8 cellular contexts compared by ENCODE assay signal in genomic region chr19:2494447-2495129, GRCh38. TPM values are rescaled to one million over a fixed set of nuclear protein-coding genes. Genes with fewer than 3 reads are reported as not detected.
A peak's percentile ranks its signal among the peaks of the same experiment; 100 is the strongest.
DNase-seq lines count a peak whose midpoint lies in the region; ATAC-seq and TF ChIP-seq lines count a peak whose summit lies in the region.

No MANE protein-coding gene starts in this region.

- DNase-seq in AG08395 (ENCODE audit: low spot score): peak; percentile 79
- DNase-seq in RPMI8226: peak; percentile 74
- peak; percentile 54 for DNase-seq in activated naive CD8-positive, alpha-beta T cell treated with anti-CD3 and anti-CD28 coated beads, Interleukin-2, amount 50 U/mL, for 24 hours
- DNase-seq in cardiac muscle cell (ENCODE audit: low read depth in 1 of 2, low spot score in 1 of 2): peak; percentile 64 to 88
- peak; percentile 55 for DNase-seq in occipital lobe (lab: John Stamatoyannopoulos, UW)

- H3K9me3 Mint-ChIP-seq in activated naive CD8-positive, alpha-beta T cell treated with anti-CD3 and anti-CD28 coated beads, Interleukin-2, amount 50 U/mL, for 24 hours: no peaks in the 10 kb centered on the region

- peaks cover 22% of the 10 kb centered on the region for H3K4me1 ChIP-seq in cardiac muscle cell (ENCODE audit: low read depth)

- peaks cover 34% of the 10 kb centered on the region for H3K4me1 Mint-ChIP-seq in activated naive CD8-positive, alpha-beta T cell treated with anti-CD3 and anti-CD28 coated beads, Interleukin-2, amount 50 U/mL, for 24 hours

- no peaks in the 10 kb centered on the region for H3K9me3 ChIP-seq in cardiac muscle cell (ENCODE audit: low read depth)

- peak; percentile 61 for ATAC-seq in GM19397 (IDR thresholded peaks at IDR 0.05; ENCODE audit: unreplicated experiment)
- ATAC-seq in activated naive CD8-positive, alpha-beta T cell treated with anti-CD3 and anti-CD28 coated beads, Interleukin-2, amount 50 U/mL, for 24 hours: peak; percentile 65
- no peak for ATAC-seq in GM18868 (IDR thresholded peaks at IDR 0.05; ENCODE audit: unreplicated experiment)
- no peak for ATAC-seq in GM21737 (IDR thresholded peaks at IDR 0.05; ENCODE audit: unreplicated experiment)

- peak overlapping the region; percentile 40 for H3K4me3 Mint-ChIP-seq in activated naive CD8-positive, alpha-beta T cell treated with anti-CD3 and anti-CD28 coated beads, Interleukin-2, amount 50 U/mL, for 24 hours

- no peaks in the 10 kb centered on the region for H3K27me3 ChIP-seq in cardiac muscle cell

- H3K36me3 ChIP-seq in cardiac muscle cell: no peaks in the 10 kb centered on the region

- H3K36me3 Mint-ChIP-seq in activated naive CD8-positive, alpha-beta T cell treated with anti-CD3 and anti-CD28 coated beads, Interleukin-2, amount 50 U/mL, for 24 hours (ENCODE audit: low read depth): no peaks in the 10 kb centered on the region

- H3K27ac Mint-ChIP-seq in activated naive CD8-positive, alpha-beta T cell treated with anti-CD3 and anti-CD28 coated beads, Interleukin-2, amount 50 U/mL, for 24 hours: no peak overlapping the region

- peak overlapping the region; percentile 7 for H3K4me3 ChIP-seq in cardiac muscle cell

- H3K27me3 Mint-ChIP-seq in activated naive CD8-positive, alpha-beta T cell treated with anti-CD3 and anti-CD28 coated beads, Interleukin-2, amount 50 U/mL, for 24 hours: peaks cover 51% of the 10 kb centered on the region

- no peak for TF ChIP-seq CTCF in cardiac muscle cell (IDR thresholded peaks at IDR 0.05; ENCODE audit: low read depth, low read length)

- H3K27ac ChIP-seq in cardiac muscle cell: peak overlapping the region; percentile 97

RNA-seq across cellular contexts. Expression of gene GADD45B, which starts 18.7 kb away (rescaled TPM):
- total RNA-seq in cardiac muscle cell (44.8 and 75.2 TPM in 2 replicates), occipital lobe (4.7 TPM)
- polyA plus RNA-seq in cardiac muscle cell: 30.5 and 66.4 TPM in 2 replicates

RNA-seq across cellular contexts. Expression of gene LMNB2, which starts 37.8 kb away (rescaled TPM):
- 78.6 and 127 TPM in 2 replicates for total RNA-seq in cardiac muscle cell
- polyA plus RNA-seq in cardiac muscle cell: 42.5 and 66.9 TPM in 2 replicates
- 36.2 TPM for total RNA-seq in occipital lobe

Comparison
In these comparisons a context has a peak if more than half of its experiments do, and no peak if none do; other contexts are left out.
1. ATAC-seq: peak in GM19397 (single experiment) and activated naive CD8-positive, alpha-beta T cell treated with anti-CD3 and anti-CD28 coated beads, Interleukin-2, amount 50 U/mL, for 24 hours (single experiment); none in GM18868 (single experiment) and GM21737 (single experiment).
2. Peak in every context shown above with its lines, with median percentiles within 50 percentile points of each other: DNase-seq.